ENCODE assay signal across 11 cellular contexts in the genomic region with DNA sequence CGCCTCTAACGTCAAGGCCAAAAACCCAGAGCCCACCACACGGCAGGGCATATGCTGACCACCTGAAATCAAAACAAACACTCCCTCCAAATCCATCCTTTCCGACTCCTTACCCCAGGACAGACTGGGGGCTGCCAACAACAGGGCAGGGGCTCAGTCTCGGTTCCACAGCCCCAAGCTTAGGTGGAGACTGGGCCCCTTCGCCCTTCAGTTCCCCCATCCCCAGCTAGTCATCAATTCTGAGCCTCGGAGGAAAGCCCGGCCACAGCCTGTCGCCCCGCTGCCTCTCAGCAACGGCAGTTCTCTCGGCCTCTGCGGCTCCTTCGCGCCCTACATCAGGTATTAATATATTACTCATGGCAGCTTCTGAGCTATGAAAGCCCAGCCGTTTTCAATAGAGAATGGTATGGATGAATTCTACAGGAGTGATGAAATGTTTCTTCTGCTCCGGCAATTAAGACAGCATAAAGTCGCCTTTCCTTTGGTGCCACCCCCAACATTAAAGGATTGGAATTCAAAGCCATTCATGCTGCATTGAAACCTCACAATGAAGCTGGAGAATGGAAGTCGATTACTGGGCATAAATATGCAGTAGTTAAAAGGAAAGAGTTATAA. TPM values are rescaled to one million over a fixed set of nuclear protein-coding genes. Genes with fewer than 3 reads are reported as not detected.
A peak's percentile ranks its signal among the peaks of the same experiment; 100 is the strongest.
DNase-seq lines count a peak whose midpoint lies in the region; ATAC-seq and TF ChIP-seq lines count a peak whose summit lies in the region.
"Had no signal": no experiment of that assay in that cellular context is flagged by ENCODE, and none has a peak within 500 bp of the region (broad histone marks: within the 10 kb centered on the region; RNA-seq: fewer than 3 reads in every experiment).

No MANE protein-coding gene starts in this region.

- no peaks in the 10 kb centered on the region for H3K36me3 ChIP-seq in CD8-positive, alpha-beta memory T cell (ENCODE audit: insufficient read depth, low read length)
- H3K36me3 ChIP-seq: left lung had no signal

- CTCF ChIA-PET in AG04449 (lab: Yijun Ruan, JAX), result interaction anchor here (0.8 to 2.4 kb wide), 3 partner anchors 254 to 594 kb away, joined by 3 to 15 read pairs (median 5); no protein-coding TSS in a partner anchor
- CTCF ChIA-PET in CD8-positive, alpha-beta memory T cell (lab: Charles Lee), result interaction anchor here (1.1 to 1.9 kb wide), 4 partner anchors 10 to 130 kb away, joined by 3 to 8 read pairs (median 4); no protein-coding TSS in a partner anchor

- POLR2A ChIA-PET in AG04449 (lab: Yijun Ruan, JAX), result no interaction called here
- POLR2A ChIA-PET in CD8-positive, alpha-beta memory T cell (lab: Charles Lee), result interaction anchor here (0.6 kb wide), 1 partner anchor 76 kb away, joined by 5 read pairs; no protein-coding TSS in a partner anchor

- no peak overlapping the region for H3K4me3 ChIP-seq in AG04449 (ENCODE audit: low read depth, low read length)
- H3K4me3 ChIP-seq in CD8-positive, alpha-beta memory T cell (ENCODE audit: low read length), result no peak overlapping the region
- H3K4me3 ChIP-seq: left lung had no signal

- peaks cover 34 to 54% (median 45%) of the 10 kb centered on the region in 3 donors for H3K4me1 Mint-ChIP-seq in CD8-positive, alpha-beta memory T cell
- peaks cover 45% of the 10 kb centered on the region for H3K4me1 Mint-ChIP-seq in central memory CD8-positive, alpha-beta T cell
- H3K4me1 Mint-ChIP-seq in nephron, result peaks cover 68% of the 10 kb centered on the region

- peak; percentile 10 for DNase-seq in AG04449 (ENCODE audit: low read depth, low spot score)
- DNase-seq in CD8-positive, alpha-beta memory T cell, result no peak
- no peak for DNase-seq in central memory CD8-positive, alpha-beta T cell (ENCODE audit: low spot score in 2 of 2)
- DNase-seq in NCI-H1417 treated with DMSO at 0.1 percent for 48 hours (lab: John Stamatoyannopoulos, UW), result no peak
- no peak for DNase-seq in GM19240 (ENCODE audit: insufficient read length, low spot score)
- DNase-seq: NCI-H187 had no signal

- peaks cover 0 to 9% (median 0%) of the 10 kb centered on the region in 3 donors for H3K36me3 Mint-ChIP-seq in CD8-positive, alpha-beta memory T cell
- peaks cover 22% of the 10 kb centered on the region for H3K36me3 Mint-ChIP-seq in central memory CD8-positive, alpha-beta T cell (ENCODE audit: insufficient read depth)
- H3K36me3 Mint-ChIP-seq in nephron (ENCODE audit: low read depth), result no peaks in the 10 kb centered on the region

- H3K27ac Mint-ChIP-seq in CD8-positive, alpha-beta memory T cell, result peak overlapping the region in 6 of 8 donors; percentile 36 to 89 (median 55)
- peak overlapping the region; percentile 44 for H3K27ac Mint-ChIP-seq in central memory CD8-positive, alpha-beta T cell (ENCODE audit: low read depth)
- H3K27ac Mint-ChIP-seq in nephron, result peak overlapping the region; percentile 89 to 97 (median 93)

- peak overlapping the region in 3 of 7 donors; percentile 19 to 99 (median 49) for H3K4me3 Mint-ChIP-seq in CD8-positive, alpha-beta memory T cell
- no peak overlapping the region for H3K4me3 Mint-ChIP-seq in central memory CD8-positive, alpha-beta T cell
- peak overlapping the region; percentile 92 to 97 (median 94) for H3K4me3 Mint-ChIP-seq in nephron

- H3K27me3 ChIP-seq in CD8-positive, alpha-beta memory T cell (ENCODE audit: insufficient read depth, low read length, poor library complexity, severe bottlenecking), result no peaks in the 10 kb centered on the region
- H3K27me3 ChIP-seq: left lung had no signal

- H3K4me1 ChIP-seq in CD8-positive, alpha-beta memory T cell (ENCODE audit: insufficient read depth, low read length), result peaks cover 34% of the 10 kb centered on the region

- ATAC-seq in central memory CD8-positive, alpha-beta T cell (replicated peaks; ENCODE audit: extremely low read depth, poor library complexity, severe bottlenecking), result no peak
- no peak for ATAC-seq in GM21367 (IDR thresholded peaks at IDR 0.05; ENCODE audit: unreplicated experiment)
- ATAC-seq in HG03108 (IDR thresholded peaks at IDR 0.05; ENCODE audit: unreplicated experiment), result no peak
- ATAC-seq: left lung; stimulated activated naive CD8-positive, alpha-beta T cell treated with anti-CD3 and anti-CD28 coated beads, Interleukin-15, amount 100 ng/mL, for 72 hours had no signal

- no peaks in the 10 kb centered on the region for H3K27me3 Mint-ChIP-seq in CD8-positive, alpha-beta memory T cell
- H3K27me3 Mint-ChIP-seq in central memory CD8-positive, alpha-beta T cell, result no peaks in the 10 kb centered on the region
- H3K27me3 Mint-ChIP-seq in nephron (ENCODE audit: low read depth), result peaks cover 10% of the 10 kb centered on the region
- H3K27me3 Mint-ChIP-seq: stimulated activated naive CD8-positive, alpha-beta T cell treated with anti-CD3 and anti-CD28 coated beads, Interleukin-15, amount 100 ng/mL, for 72 hours had no signal

- TF ChIP-seq CTCF in AG04449 (IDR thresholded peaks at IDR 0.05; ENCODE audit: insufficient read depth, low read length, missing control alignments) (no peak), nephron (IDR thresholded peaks at IDR 0.05; ENCODE audit: unreplicated experiment in 3 of 3) (no peak)

- no peaks in the 10 kb centered on the region for H3K9me3 ChIP-seq in CD8-positive, alpha-beta memory T cell (ENCODE audit: low read length)
- H3K9me3 ChIP-seq: left lung had no signal

- H3K9me3 Mint-ChIP-seq in CD8-positive, alpha-beta memory T cell, result no peaks in the 10 kb centered on the region
- no peaks in the 10 kb centered on the region for H3K9me3 Mint-ChIP-seq in central memory CD8-positive, alpha-beta T cell
- H3K9me3 Mint-ChIP-seq in nephron, result peaks cover 4% of the 10 kb centered on the region
- H3K9me3 Mint-ChIP-seq: stimulated activated naive CD8-positive, alpha-beta T cell treated with anti-CD3 and anti-CD28 coated beads, Interleukin-15, amount 100 ng/mL, for 72 hours had no signal

- no peak overlapping the region for H3K27ac ChIP-seq in CD8-positive, alpha-beta memory T cell (ENCODE audit: low read depth, low read length)
- H3K27ac ChIP-seq: left lung had no signal

RNA-seq across cellular contexts. Expression of a gene that starts 2.9 kb away (rescaled TPM):
- total RNA-seq in CD8-positive, alpha-beta memory T cell, result 10 to 100 TPM; 24.0 to 28.8 TPM
- polyA plus RNA-seq in CD8-positive, alpha-beta memory T cell, result 8.3 TPM
